Comparison of ENCODE assay signal across 9 cellular contexts in genomic region chr20:32360333-32360634, GRCh38. TPM values are rescaled to one million over a fixed set of nuclear protein-coding genes. Genes with fewer than 3 reads are reported as not detected.
DNase-seq lines count a peak whose midpoint lies in the region; ATAC-seq, FAIRE-seq and TF ChIP-seq lines count a peak whose summit lies in the region.
"Had no signal": no experiment of that assay in that cellular context is flagged by ENCODE, and none has a peak within 500 bp of the region (broad histone marks: within the 10 kb centered on the region; RNA-seq: fewer than 3 reads in every experiment).

No MANE protein-coding gene starts in this region.

- H3K9ac ChIP-seq in SK-N-SH, result peak overlapping the region; percentile 91
- peak overlapping the region in 1 of 2 donors; percentile 74 for H3K9ac ChIP-seq in kidney (ENCODE audit: low read length in 2 of 2)
- peak overlapping the region; percentile 36 to 76 for H3K9ac ChIP-seq in stomach smooth muscle (ENCODE audit: low read length in 2 of 2)

- ATAC-seq in SK-N-SH treated with all-trans-retinoic acid at 6 μM for 48 hours, result no peak

- peaks cover 68% of the 10 kb centered on the region for H3K4me1 Mint-ChIP-seq in activated naive CD8-positive, alpha-beta T cell (ENCODE audit: low read depth)

- H3F3A ChIP-seq in SK-N-SH (replicated peaks; ENCODE audit: insufficient read depth), result peaks cover 34% of the 10 kb centered on the region

- H3K4me2 ChIP-seq in SK-N-SH, result peak overlapping the region; percentile 85

- H3K79me2 ChIP-seq in SK-N-SH (ENCODE audit: insufficient read depth), result peaks cover 66% of the 10 kb centered on the region

- no peaks in the 10 kb centered on the region for H3K9me2 ChIP-seq in SK-N-SH

- H3K4me1 ChIP-seq in SK-N-SH (ENCODE audit: control insufficient read depth in 1 of 2, insufficient read depth in 2 of 2, low read depth in 1 of 2, low read length in 1 of 2), result peaks cover 16 to 27% of the 10 kb centered on the region in 2 experiments; a peak in 3 of 4 replicates
- peaks cover 20 to 24% of the 10 kb centered on the region in 2 donors for H3K4me1 ChIP-seq in kidney (ENCODE audit: control insufficient read depth in 1 of 2, insufficient read depth in 1 of 2, low read depth in 1 of 2, low read length in 2 of 2)
- peaks cover 56% of the 10 kb centered on the region for H3K4me1 ChIP-seq in stomach smooth muscle (ENCODE audit: control insufficient read depth, insufficient read depth, low read length)

- peak overlapping the region; percentile 86 to 92 for H3K4me3 ChIP-seq in SK-N-SH (ENCODE audit: low read depth in 2 of 2, low read length in 1 of 2)
- H3K4me3 ChIP-seq in kidney (ENCODE audit: low read length in 2 of 2), result peak overlapping the region; percentile 86 to 96
- peak overlapping the region; percentile 91 to 95 for H3K4me3 ChIP-seq in stomach smooth muscle (ENCODE audit: low read length in 2 of 2)

- peaks cover 64% of the 10 kb centered on the region for H4K20me1 ChIP-seq in SK-N-SH (ENCODE audit: insufficient read depth)

- TF ChIP-seq RAD21 in SK-N-SH (IDR thresholded peaks at IDR 0.05; ENCODE audit: low read length), result no peak

- POLR2A ChIA-PET in SK-N-SH (lab: Yijun Ruan, JAX), result no interaction called here

- H3K9me3 Mint-ChIP-seq in activated naive CD8-positive, alpha-beta T cell (ENCODE audit: low read depth), result no peaks in the 10 kb centered on the region

- H2AFZ ChIP-seq in SK-N-SH (ENCODE audit: low read depth), result no peak overlapping the region

- H3K27ac Mint-ChIP-seq in activated naive CD8-positive, alpha-beta T cell, result peak overlapping the region; percentile 93

- H3K27me3 Mint-ChIP-seq in activated naive CD8-positive, alpha-beta T cell, result no peaks in the 10 kb centered on the region

- peaks cover 6% of the 10 kb centered on the region for H3K36me3 Mint-ChIP-seq in activated naive CD8-positive, alpha-beta T cell

- H3K36me3 ChIP-seq in SK-N-SH (replicated peaks in 1 of 2; ENCODE audit: control insufficient read depth in 1 of 2, insufficient read depth in 2 of 2, low read length in 1 of 2) (peaks cover 0 to 4% of the 10 kb centered on the region in 2 experiments), kidney (ENCODE audit: control insufficient read depth in 1 of 2, insufficient read depth in 2 of 2, low read length in 2 of 2) (no peaks in the 10 kb centered on the region), stomach smooth muscle (ENCODE audit: control insufficient read depth in 2 of 2, insufficient read depth in 2 of 2, low read length in 2 of 2) (no peaks in the 10 kb centered on the region)

- CTCF ChIA-PET in SK-N-SH (lab: Yijun Ruan, JAX), result interaction anchor here (1.1 to 3.3 kb wide), 5 partner anchors 23 to 125 kb away, joined by 3 to 13 read pairs (median 5); no protein-coding TSS in a partner anchor

- FAIRE-seq in kidney (lab: Jason Lieb, UNC), result no peak

- TF ChIP-seq CTCF in SK-N-SH (IDR thresholded peaks at IDR 0.05) (no peak), kidney (IDR thresholded peaks at IDR 0.05; ENCODE audit: borderline replicate concordance, extremely low read depth, insufficient read depth) (no peak)

- TF ChIP-seq EP300 in SK-N-SH (IDR thresholded peaks at IDR 0.05; ENCODE audit: borderline replicate concordance in 1 of 2, low read depth in 1 of 2, low read length in 1 of 2), result no peak

- DNase-seq in SK-N-SH (no peak), kidney (no peak), NCI-H69 (lab: John Stamatoyannopoulos, UW) (no peak), amygdala (lab: John Stamatoyannopoulos, UW) (no peak), NCI-H1436 treated with DMSO at 0.1 percent for 48 hours (lab: John Stamatoyannopoulos, UW) (no peak)
- DNase-seq: stimulated activated CD4-positive, alpha-beta T cell treated with anti-CD3 and anti-CD28 coated beads, Interleukin-1b, Interleukin-23, amount 100 ng/mL, for 48 hours had no signal

- H3K27ac ChIP-seq in SK-N-SH (ENCODE audit: low read depth in 2 of 2, low read length in 1 of 2), result no peak overlapping the region; a peak in 2 of 4 replicates
- H3K27ac ChIP-seq in kidney (ENCODE audit: low read depth in 2 of 2, low read length in 2 of 2), result peak overlapping the region; percentile 5 to 59
- peak overlapping the region; percentile 80 for H3K27ac ChIP-seq in stomach smooth muscle (ENCODE audit: low read length)

- H3K4me3 Mint-ChIP-seq in activated naive CD8-positive, alpha-beta T cell, result peak overlapping the region; percentile 96

- H3K9me3 ChIP-seq in SK-N-SH, result no peaks in the 10 kb centered on the region
- H3K9me3 ChIP-seq in kidney (ENCODE audit: control insufficient read depth in 1 of 2, low read length in 2 of 2), result no peaks in the 10 kb centered on the region
- no peaks in the 10 kb centered on the region for H3K9me3 ChIP-seq in stomach smooth muscle (ENCODE audit: control insufficient read depth in 2 of 2, low read length in 2 of 2)

- H3K27me3 ChIP-seq in SK-N-SH (ENCODE audit: insufficient read depth) (no peaks in the 10 kb centered on the region), stomach smooth muscle (ENCODE audit: control insufficient read depth in 1 of 2, insufficient read depth in 2 of 2, low read length in 2 of 2) (no peaks in the 10 kb centered on the region)

- intact Hi-C loops in kidney (cut with DNase I), result no loop called here

- WGBS in SK-N-SH (ENCODE audit: low lambda C conversion rate), result 42% methylated on average over 5 of the region's 5 CpGs

TF ChIP-seq in SK-N-SH, 30 proteins besides CTCF, POLR2A, EP300 and RAD21:
- TF ChIP-seq POLR2AphosphoS5 (IDR thresholded peaks at IDR 0.05; ENCODE audit: low read depth, low read length) (0 out of 2 replicates have a peak, but pooled peaks have one; percentile 8), ELF1 (IDR thresholded peaks at IDR 0.05) (no peak)

TF ChIP-seq in SK-N-SH treated with all-trans-retinoic acid at 6 μM for 48 hours, 23 proteins besides CTCF, POLR2A, EP300 and RAD21:
- TF ChIP-seq TSHZ2 (CRISPR knock-in tag; IDR thresholded peaks at IDR 0.05) (no peak), ZFP30 (CRISPR knock-in tag; IDR thresholded peaks at IDR 0.05) (no peak), BACH2 (CRISPR knock-in tag; IDR thresholded peaks at IDR 0.05; ENCODE audit: borderline replicate concordance) (no peak), GLIS3 (CRISPR knock-in tag; IDR thresholded peaks at IDR 0.05) (no peak), CSRNP3 (CRISPR knock-in tag; IDR thresholded peaks at IDR 0.05) (no peak), CREB5 (CRISPR knock-in tag; IDR thresholded peaks at IDR 0.05; ENCODE audit: low read depth) (no peak), ZNF8 (CRISPR knock-in tag; IDR thresholded peaks at IDR 0.05) (no peak), ISL1 (CRISPR knock-in tag; IDR thresholded peaks at IDR 0.05) (no peak), ARNTL (CRISPR knock-in tag; IDR thresholded peaks at IDR 0.05; ENCODE audit: borderline replicate concordance, low read depth) (no peak), CSDC2 (CRISPR knock-in tag; IDR thresholded peaks at IDR 0.05) (no peak), TCF4 (CRISPR knock-in tag; IDR thresholded peaks at IDR 0.05; ENCODE audit: borderline replicate concordance) (no peak)

RNA-seq across cellular contexts. Expression of gene ASXL1, which starts 2.2 kb away (rescaled TPM):
- polyA plus RNA-seq in SK-N-SH (2012; rRNA removed) (36.6 and 44.7 TPM in 2 replicates), kidney (ENCODE audit: insufficient read depth, low read depth, low replicate concordance) (16.2 TPM)
- polyA plus RNA-seq in SK-N-SH (2012; cell fraction: cytosol; rRNA removed), result 16.6 and 21.0 TPM in 2 replicates
- polyA plus RNA-seq in SK-N-SH (2012; cell fraction: nucleus; rRNA removed), result 212 and 236 TPM in 2 replicates
- 71.1 TPM for total RNA-seq in kidney

Comparison
In these comparisons a context has a peak if more than half of its experiments do, and no peak if none do; other contexts are left out.
1. H3K27ac ChIP-seq: peak in kidney (2 of 2) and stomach smooth muscle (single experiment); none in SK-N-SH (0 of 2).
2. Peak in every context shown above with its lines, with median percentiles within 50 percentile points of each other: H3K4me3 ChIP-seq.